1 cellular context compared by ENCODE assay signal in genomic region chr7:43865277-43865676, GRCh38.
TF ChIP-seq lines count a peak whose summit lies in the region.

No MANE protein-coding gene starts in this region.

TF ChIP-seq in HepG2, 621 proteins besides CTCF, POLR2A, EP300 and RAD21 (continued from another document):
- TF ChIP-seq, protein P1, sequence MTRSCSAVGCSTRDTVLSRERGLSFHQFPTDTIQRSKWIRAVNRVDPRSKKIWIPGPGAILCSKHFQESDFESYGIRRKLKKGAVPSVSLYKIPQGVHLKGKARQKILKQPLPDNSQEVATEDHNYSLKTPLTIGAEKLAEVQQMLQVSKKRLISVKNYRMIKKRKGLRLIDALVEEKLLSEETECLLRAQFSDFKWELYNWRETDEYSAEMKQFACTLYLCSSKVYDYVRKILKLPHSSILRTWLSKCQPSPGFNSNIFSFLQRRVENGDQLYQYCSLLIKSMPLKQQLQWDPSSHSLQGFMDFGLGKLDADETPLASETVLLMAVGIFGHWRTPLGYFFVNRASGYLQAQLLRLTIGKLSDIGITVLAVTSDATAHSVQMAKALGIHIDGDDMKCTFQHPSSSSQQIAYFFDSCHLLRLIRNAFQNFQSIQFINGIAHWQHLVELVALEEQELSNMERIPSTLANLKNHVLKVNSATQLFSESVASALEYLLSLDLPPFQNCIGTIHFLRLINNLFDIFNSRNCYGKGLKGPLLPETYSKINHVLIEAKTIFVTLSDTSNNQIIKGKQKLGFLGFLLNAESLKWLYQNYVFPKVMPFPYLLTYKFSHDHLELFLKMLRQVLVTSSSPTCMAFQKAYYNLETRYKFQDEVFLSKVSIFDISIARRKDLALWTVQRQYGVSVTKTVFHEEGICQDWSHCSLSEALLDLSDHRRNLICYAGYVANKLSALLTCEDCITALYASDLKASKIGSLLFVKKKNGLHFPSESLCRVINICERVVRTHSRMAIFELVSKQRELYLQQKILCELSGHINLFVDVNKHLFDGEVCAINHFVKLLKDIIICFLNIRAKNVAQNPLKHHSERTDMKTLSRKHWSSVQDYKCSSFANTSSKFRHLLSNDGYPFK (CRISPR knock-in tag; IDR thresholded peaks at IDR 0.05; ENCODE audit: borderline replicate concordance): no peak
- TF ChIP-seq NFKB2 (CRISPR knock-in tag; IDR thresholded peaks at IDR 0.05; ENCODE audit: borderline replicate concordance) (no peak), ESRRA (CRISPR knock-in tag; IDR thresholded peaks at IDR 0.05; ENCODE audit: low read depth) (peak; percentile 54; the same call in 1 of the 2 replicates), HNF4G (IDR thresholded peaks at IDR 0.05; ENCODE audit: borderline replicate concordance, low read depth, low read length) (no peak), HNF4G (CRISPR knock-in tag; IDR thresholded peaks at IDR 0.05; ENCODE audit: borderline replicate concordance, low read depth) (no peak), SIN3A (IDR thresholded peaks at IDR 0.05; ENCODE audit: borderline replicate concordance, low read depth, low read length) (no peak), ZNF616 (CRISPR knock-in tag; IDR thresholded peaks at IDR 0.05; ENCODE audit: low read depth) (no peak), ZSCAN31 (CRISPR knock-in tag; IDR thresholded peaks at IDR 0.05; ENCODE audit: low read depth) (no peak), ISX (CRISPR knock-in tag; conservative IDR thresholded peaks at IDR 0.05) (no peak), NCOR1 (IDR thresholded peaks at IDR 0.05; ENCODE audit: borderline replicate concordance, low read length) (peak; percentile 93; the same call in 1 of the 2 replicates), EZH2 (conservative IDR thresholded peaks at IDR 0.05; ENCODE audit: low read depth, low read length) (no peak), CENPT (CRISPR knock-in tag; IDR thresholded peaks at IDR 0.05; ENCODE audit: low read depth) (no peak), TFDP2 (CRISPR knock-in tag; IDR thresholded peaks at IDR 0.05) (no peak), GZF1 (CRISPR knock-in tag; IDR thresholded peaks at IDR 0.05) (no peak), XBP1 (CRISPR knock-in tag; IDR thresholded peaks at IDR 0.05) (no peak), REPIN1 (CRISPR knock-in tag; IDR thresholded peaks at IDR 0.05; ENCODE audit: borderline replicate concordance, low read depth) (peak; percentile 37; the same call in 1 of the 2 replicates), RXRA (CRISPR knock-in tag; IDR thresholded peaks at IDR 0.05) (peak; percentile 92), RXRB (CRISPR knock-in tag; IDR thresholded peaks at IDR 0.05; ENCODE audit: borderline replicate concordance) (peak; percentile 55; the same call in 1 of the 2 replicates), MYNN (CRISPR knock-in tag; IDR thresholded peaks at IDR 0.05; ENCODE audit: low read depth) (no peak), ZNF703 (CRISPR knock-in tag; IDR thresholded peaks at IDR 0.05; ENCODE audit: borderline replicate concordance) (no peak), ZFY (CRISPR knock-in tag; IDR thresholded peaks at IDR 0.05) (no peak), TAF1 (CRISPR knock-in tag; IDR thresholded peaks at IDR 0.05) (no peak), SMARCC2 (IDR thresholded peaks at IDR 0.05) (no peak), ZBTB7B (CRISPR knock-in tag; IDR thresholded peaks at IDR 0.05) (no peak), ZNF720 (CRISPR knock-in tag; IDR thresholded peaks at IDR 0.05) (no peak), ZNF772 (CRISPR knock-in tag; IDR thresholded peaks at IDR 0.05) (no peak), NR2F1 (CRISPR knock-in tag; IDR thresholded peaks at IDR 0.05) (peak in 1 of 2 experiments; percentile 77; a peak in 2 of 4 replicates), HOXA3 (CRISPR knock-in tag; IDR thresholded peaks at IDR 0.05) (no peak), HOXD1 (CRISPR knock-in tag; IDR thresholded peaks at IDR 0.05) (no peak), ZNF503 (CRISPR knock-in tag; IDR thresholded peaks at IDR 0.05) (no peak), ZNF644 (CRISPR knock-in tag; IDR thresholded peaks at IDR 0.05; ENCODE audit: low read depth) (no peak), ZBTB40 (IDR thresholded peaks at IDR 0.05) (no peak), ZBTB40 (CRISPR knock-in tag; IDR thresholded peaks at IDR 0.05) (no peak), RARA (CRISPR knock-in tag; IDR thresholded peaks at IDR 0.05) (peak; percentile 97)
- TF ChIP-seq, protein P2, sequence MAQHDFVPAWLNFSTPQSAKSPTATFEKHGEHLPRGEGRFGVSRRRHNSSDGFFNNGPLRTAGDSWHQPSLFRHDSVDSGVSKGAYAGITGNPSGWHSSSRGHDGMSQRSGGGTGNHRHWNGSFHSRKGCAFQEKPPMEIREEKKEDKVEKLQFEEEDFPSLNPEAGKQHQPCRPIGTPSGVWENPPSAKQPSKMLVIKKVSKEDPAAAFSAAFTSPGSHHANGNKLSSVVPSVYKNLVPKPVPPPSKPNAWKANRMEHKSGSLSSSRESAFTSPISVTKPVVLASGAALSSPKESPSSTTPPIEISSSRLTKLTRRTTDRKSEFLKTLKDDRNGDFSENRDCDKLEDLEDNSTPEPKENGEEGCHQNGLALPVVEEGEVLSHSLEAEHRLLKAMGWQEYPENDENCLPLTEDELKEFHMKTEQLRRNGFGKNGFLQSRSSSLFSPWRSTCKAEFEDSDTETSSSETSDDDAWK (CRISPR knock-in tag; IDR thresholded peaks at IDR 0.05): no peak
- TF ChIP-seq, protein P3, sequence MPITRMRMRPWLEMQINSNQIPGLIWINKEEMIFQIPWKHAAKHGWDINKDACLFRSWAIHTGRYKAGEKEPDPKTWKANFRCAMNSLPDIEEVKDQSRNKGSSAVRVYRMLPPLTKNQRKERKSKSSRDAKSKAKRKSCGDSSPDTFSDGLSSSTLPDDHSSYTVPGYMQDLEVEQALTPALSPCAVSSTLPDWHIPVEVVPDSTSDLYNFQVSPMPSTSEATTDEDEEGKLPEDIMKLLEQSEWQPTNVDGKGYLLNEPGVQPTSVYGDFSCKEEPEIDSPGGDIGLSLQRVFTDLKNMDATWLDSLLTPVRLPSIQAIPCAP (CRISPR knock-in tag; IDR thresholded peaks at IDR 0.05; ENCODE audit: low read depth): no peak
- TF ChIP-seq, protein P4, sequence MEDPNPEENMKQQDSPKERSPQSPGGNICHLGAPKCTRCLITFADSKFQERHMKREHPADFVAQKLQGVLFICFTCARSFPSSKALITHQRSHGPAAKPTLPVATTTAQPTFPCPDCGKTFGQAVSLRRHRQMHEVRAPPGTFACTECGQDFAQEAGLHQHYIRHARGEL (CRISPR knock-in tag; IDR thresholded peaks at IDR 0.05): no peak
